8 cellular contexts compared by ENCODE assay signal in genomic region chrX:49308604-49309269, GRCh38. TPM values are rescaled to one million over a fixed set of nuclear protein-coding genes. Genes with fewer than 3 reads are reported as not detected.
DNase-seq lines count a peak whose midpoint lies in the region; ATAC-seq, FAIRE-seq and TF ChIP-seq lines count a peak whose summit lies in the region.

No MANE protein-coding gene starts in this region.

- peaks cover 0 to 9% (median 0%) of the 10 kb centered on the region in 3 donors for H3K27me3 ChIP-seq in psoas muscle (ENCODE audit: insufficient read depth in 3 of 3, low read length in 2 of 3)

- no peaks in the 10 kb centered on the region for H3K36me3 ChIP-seq in psoas muscle (ENCODE audit: insufficient read depth in 1 of 2, low read depth in 1 of 2)

- ATAC-seq in psoas muscle = peak in 3 of 4 donors; percentile 48 to 70 (median 58)
- ATAC-seq in HG03520 (IDR thresholded peaks at IDR 0.05; ENCODE audit: unreplicated experiment) = no peak

- 21 to 43% (median 41%) methylated on average over 14 to 15 of the region's 15 CpGs for WGBS in psoas muscle, 3 donors

- H3K4me3 ChIP-seq in fibroblast of pulmonary artery (replicated peaks; ENCODE audit: low read depth, low read length) (peak overlapping the region; percentile 40), psoas muscle (peak overlapping the region; percentile 64)

- FAIRE-seq in GM19239 (lab: Jason Lieb, UNC) = no peak

- intact Hi-C loops in psoas muscle (cut with DNase I) = no loop called here

- no peaks in the 10 kb centered on the region for H3K9me3 ChIP-seq in psoas muscle

- peak; percentile 3 for DNase-seq in GM04503 (ENCODE audit: low read depth)
- DNase-seq in UCSD-AML1 (lab: John Stamatoyannopoulos, UW; ENCODE audit: unreplicated experiment) = peak; percentile 16
- DNase-seq in fibroblast of pulmonary artery (ENCODE audit: low read depth) = peak; percentile 44
- no peak for DNase-seq in psoas muscle
- no peak for DNase-seq in GM19239 (ENCODE audit: insufficient read length, low spot score)
- DNase-seq in cerebellar nuclear complex (lab: John Stamatoyannopoulos, UW) = no peak
- no peak for DNase-seq in HPDE6-E6E7 (ENCODE audit: extremely low spot score)

- H3K4me1 ChIP-seq in psoas muscle = no peaks in the 10 kb centered on the region

- H3K27ac ChIP-seq in psoas muscle = peak overlapping the region; percentile 23

- TF ChIP-seq CTCF in fibroblast of pulmonary artery (IDR thresholded peaks at IDR 0.05; ENCODE audit: low read length, missing control alignments) = no peak
- no peak for TF ChIP-seq CTCF in psoas muscle (IDR thresholded peaks at IDR 0.05)

RNA-seq across cellular contexts. Expression of gene GAGE10, which starts 5.3 kb away (rescaled TPM):
- not detected for total RNA-seq in psoas muscle
- not detected for polyA plus RNA-seq in psoas muscle

RNA-seq across cellular contexts. Expression of gene GAGE12J, which starts 13.1 kb away (rescaled TPM):
- total RNA-seq in psoas muscle = not detected
- polyA plus RNA-seq in psoas muscle = not detected

RNA-seq across cellular contexts. Expression of gene GAGE13, which starts 22.6 kb away (rescaled TPM):
- not detected for total RNA-seq in psoas muscle
- not detected for polyA plus RNA-seq in psoas muscle

RNA-seq across cellular contexts. Expression of gene PPP1R3F, which starts 39.1 kb away (rescaled TPM):
- 10 to 100 TPM; 17.3 to 25.5 (median 22.7) TPM for total RNA-seq in psoas muscle
- 10 to 100 TPM; 13.9 to 29.8 (median 28.3) TPM for polyA plus RNA-seq in psoas muscle

RNA-seq across cellular contexts. Expression of gene FOXP3, which starts 44.2 kb away (rescaled TPM):
- not detected for total RNA-seq in psoas muscle
- polyA plus RNA-seq in psoas muscle = under 1 TPM in 2 of 3 donors, not detected in 1; 0.03 to 0.05 TPM

Comparison
In these comparisons a context has a peak if more than half of its experiments do, and no peak if none do; other contexts are left out.
1. DNase-seq: peak in GM04503 (single experiment), UCSD-AML1 (single experiment) and fibroblast of pulmonary artery (single experiment); none in psoas muscle (0 of 2), GM19239 (single experiment), cerebellar nuclear complex (0 of 2) and HPDE6-E6E7 (single experiment).